ENCODE assay signal across 22 cellular contexts in the genomic region with DNA sequence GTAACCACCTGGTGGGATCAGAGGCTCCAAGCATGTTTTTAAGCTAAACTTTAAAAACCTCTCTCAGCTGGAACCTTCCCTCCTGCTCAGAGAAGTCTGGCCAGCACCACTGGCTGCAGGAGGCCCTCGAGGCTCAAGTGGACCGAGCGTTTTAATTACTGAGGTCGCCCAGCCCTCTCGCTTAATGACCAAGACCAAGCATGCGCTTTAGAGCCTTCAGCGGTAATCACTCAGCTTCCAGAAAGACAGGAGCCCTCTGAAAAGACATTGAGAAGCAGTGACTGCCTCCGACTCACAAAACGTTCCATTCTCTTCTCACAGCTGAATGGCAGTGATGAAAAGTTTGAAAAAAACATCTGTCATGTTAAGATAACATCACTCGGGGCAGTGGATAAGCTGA.
"Had no signal": no experiment of that assay in that cellular context is flagged by ENCODE, and none has a peak within 500 bp of the region (broad histone marks: within the 10 kb centered on the region; RNA-seq: fewer than 3 reads in every experiment).

No MANE protein-coding gene starts in this region.

- H3K27ac Mint-ChIP-seq: activated CD4-positive, alpha-beta memory T cell treated with anti-CD3 and anti-CD28 coated beads for 36 hours; activated CD4-positive, alpha-beta T cell treated with anti-CD3 and anti-CD28 coated beads for 36 hours; activated naive CD8-positive, alpha-beta T cell treated with anti-CD3 and anti-CD28 coated beads for 36 hours; activated T-helper 1 cell treated with anti-CD3 and anti-CD28 coated beads, Interleukin-12 subunit alpha, Interleukin-12 subunit beta, Interleukin-2, Interleukin-4 antibody, amounts not matched to agents 30 ng/mL and 10 ng/mL and 1 ng/mL, durations not matched to agents 14 hours and 24 hours and 36 hours; effector memory CD8-positive, alpha-beta T cell; stimulated activated effector memory CD8-positive, alpha-beta T cell treated with anti-CD3 and anti-CD28 coated beads, Interleukin-12 subunit alpha, Interleukin-12 subunit beta, amount 100 ng/mL, for 72 hours; T-helper 2 cell treated with Interferon-gamma antibody and Interleukin-4, amounts not matched to agents 5 μg/mL and 100 μg/mL, for 36 hours; WTC11 had no signal

- H3K4me1 Mint-ChIP-seq: activated CD4-positive, alpha-beta T cell treated with anti-CD3 and anti-CD28 coated beads for 36 hours; activated naive CD8-positive, alpha-beta T cell treated with anti-CD3 and anti-CD28 coated beads for 36 hours; stimulated activated effector memory CD8-positive, alpha-beta T cell treated with anti-CD3 and anti-CD28 coated beads, Interleukin-12 subunit alpha, Interleukin-12 subunit beta, amount 100 ng/mL, for 72 hours had no signal

- ATAC-seq: activated CD4-positive, alpha-beta T cell treated with anti-CD3 and anti-CD28 coated beads for 36 hours; body of pancreas; effector memory CD8-positive, alpha-beta T cell; left colon; psoas muscle; right lobe of liver; stimulated activated effector memory CD8-positive, alpha-beta T cell treated with anti-CD3 and anti-CD28 coated beads, Interleukin-12 subunit alpha, Interleukin-12 subunit beta, amount 100 ng/mL, for 72 hours; WTC11 had no signal

- H3K4me3 Mint-ChIP-seq: activated CD4-positive, alpha-beta memory T cell treated with anti-CD3 and anti-CD28 coated beads for 36 hours; activated CD4-positive, alpha-beta T cell treated with anti-CD3 and anti-CD28 coated beads for 36 hours; activated naive CD8-positive, alpha-beta T cell treated with anti-CD3 and anti-CD28 coated beads for 36 hours; activated T-helper 1 cell treated with anti-CD3 and anti-CD28 coated beads, Interleukin-12 subunit alpha, Interleukin-12 subunit beta, Interleukin-2, Interleukin-4 antibody, amounts not matched to agents 30 ng/mL and 10 ng/mL and 1 ng/mL, durations not matched to agents 14 hours and 24 hours and 36 hours; effector memory CD8-positive, alpha-beta T cell; stimulated activated effector memory CD8-positive, alpha-beta T cell treated with anti-CD3 and anti-CD28 coated beads, Interleukin-12 subunit alpha, Interleukin-12 subunit beta, amount 100 ng/mL, for 72 hours; T-helper 2 cell treated with Interferon-gamma antibody and Interleukin-4, amounts not matched to agents 5 μg/mL and 100 μg/mL, for 36 hours; WTC11 had no signal

- H3K4me2 ChIP-seq: hepatocyte had no signal

- H3K36me3 Mint-ChIP-seq: activated CD4-positive, alpha-beta memory T cell treated with anti-CD3 and anti-CD28 coated beads for 36 hours; activated naive CD8-positive, alpha-beta T cell treated with anti-CD3 and anti-CD28 coated beads for 36 hours; stimulated activated effector memory CD8-positive, alpha-beta T cell treated with anti-CD3 and anti-CD28 coated beads, Interleukin-12 subunit alpha, Interleukin-12 subunit beta, amount 100 ng/mL, for 72 hours had no signal

- H3K27me3 ChIP-seq: body of pancreas, hepatocyte, right lobe of liver, stomach had no signal

- H3K9me3 Mint-ChIP-seq: activated CD4-positive, alpha-beta memory T cell treated with anti-CD3 and anti-CD28 coated beads for 36 hours; activated naive CD8-positive, alpha-beta T cell treated with anti-CD3 and anti-CD28 coated beads for 36 hours; activated T-helper 1 cell treated with anti-CD3 and anti-CD28 coated beads, Interleukin-12 subunit alpha, Interleukin-12 subunit beta, Interleukin-2, Interleukin-4 antibody, amounts not matched to agents 30 ng/mL and 10 ng/mL and 1 ng/mL, durations not matched to agents 14 hours and 24 hours and 36 hours; stimulated activated effector memory CD8-positive, alpha-beta T cell treated with anti-CD3 and anti-CD28 coated beads, Interleukin-12 subunit alpha, Interleukin-12 subunit beta, amount 100 ng/mL, for 72 hours; T-helper 2 cell treated with Interferon-gamma antibody and Interleukin-4, amounts not matched to agents 5 μg/mL and 100 μg/mL, for 36 hours had no signal

- H3K27ac ChIP-seq: body of pancreas, hepatocyte, psoas muscle, right lobe of liver, stomach had no signal

- H2AFZ ChIP-seq: hepatocyte had no signal

- H3K27me3 Mint-ChIP-seq: activated CD4-positive, alpha-beta memory T cell treated with anti-CD3 and anti-CD28 coated beads for 36 hours; activated CD4-positive, alpha-beta T cell treated with anti-CD3 and anti-CD28 coated beads for 36 hours; activated naive CD8-positive, alpha-beta T cell treated with anti-CD3 and anti-CD28 coated beads for 36 hours had no signal

- H3K4me1 ChIP-seq: body of pancreas, psoas muscle, right lobe of liver, stomach had no signal

- DNase-seq: activated CD4-positive, alpha-beta memory T cell treated with anti-CD3 and anti-CD28 coated beads for 36 hours; activated CD4-positive, alpha-beta T cell treated with anti-CD3 and anti-CD28 coated beads for 36 hours; activated gamma-delta T cell treated with Interleukin-2 at 50 U/mL for 16 hours; activated naive CD8-positive, alpha-beta T cell treated with anti-CD3 and anti-CD28 coated beads for 36 hours; activated T-cell treated with anti-CD3 and anti-CD28 coated beads for 4 hours; body of pancreas; caudate nucleus; effector memory CD8-positive, alpha-beta T cell; foreskin fibroblast; left colon; psoas muscle; right lobe of liver; small intestine; stimulated activated CD4-positive, alpha-beta T cell treated with anti-CD3 and anti-CD28 coated beads, Interleukin-15, amount 100 ng/mL, for 24 hours; stimulated activated CD4-positive, alpha-beta T cell treated with anti-CD3 and anti-CD28 coated beads, Interleukin-4, amount 100 ng/mL, for 1 hour; stomach had no signal

- H3K4me3 ChIP-seq: body of pancreas, hepatocyte, lung, psoas muscle, right lobe of liver, stomach had no signal

- H3K9me3 ChIP-seq: body of pancreas, psoas muscle, right lobe of liver had no signal

- H3K79me2 ChIP-seq: hepatocyte had no signal

- H3K36me3 ChIP-seq: right lobe of liver, stomach had no signal
